24 cellular contexts compared by ENCODE assay signal in genomic region chr1:219907772-219908070, GRCh38. TPM values are rescaled to one million over a fixed set of nuclear protein-coding genes. Genes with fewer than 3 reads are reported as not detected.
"Had no signal": no experiment of that assay in that cellular context is flagged by ENCODE, and none has a peak within 500 bp of the region (broad histone marks: within the 10 kb centered on the region; RNA-seq: fewer than 3 reads in every experiment).

No MANE protein-coding gene starts in this region.

- H3K27me3 ChIP-seq: esophagus muscularis mucosa, gastrocnemius medialis, neutrophil, right lobe of liver, tibial artery, upper lobe of left lung, vagina had no signal

- FAIRE-seq: kidney had no signal

- H3K4me1 Mint-ChIP-seq: naive B cell, nephron progenitor cell had no signal

- H3K27ac ChIP-seq: epithelial cell of prostate, esophagus muscularis mucosa, gastrocnemius medialis, neutrophil, psoas muscle, right lobe of liver, spleen, tibial artery, upper lobe of left lung, vagina had no signal

- DNase-seq: effector memory CD8-positive, alpha-beta T cell; gastrocnemius medialis; kidney; left cardiac atrium; mesendoderm; naive B cell; nephron progenitor cell; psoas muscle; retina; right lobe of liver; spleen; stimulated activated CD4-positive, alpha-beta T cell treated with anti-CD3 and anti-CD28 coated beads, Interleukin-15, amount 100 ng/mL, for 24 hours; stimulated activated CD4-positive, alpha-beta T cell treated with anti-CD3 and anti-CD28 coated beads, Interleukin-1b, Interleukin-23, amount 100 ng/mL, for 48 hours; stimulated activated CD4-positive, alpha-beta T cell treated with anti-CD3 and anti-CD28 coated beads, Interleukin-4, amount 100 ng/mL, for 24 hours; tibial artery; upper lobe of left lung had no signal

- H3K9me3 Mint-ChIP-seq: effector memory CD8-positive, alpha-beta T cell; naive B cell; nephron progenitor cell; stimulated activated memory B cell treated with anti-CD40 and anti-IgM and Interleukin-4, amounts not matched to agents 10 μg/mL and 1 μg/mL and 100 μg/mL, for 72 hours; stimulated activated naive CD8-positive, alpha-beta T cell treated with anti-CD3 and anti-CD28 coated beads, Interleukin-15, Interleukin-2, amounts not matched to agents 100 ng/mL and 50 ng/mL, for 24 hours had no signal

- H3K36me3 Mint-ChIP-seq: naive B cell; stimulated activated memory B cell treated with anti-CD40 and anti-IgM and Interleukin-4, amounts not matched to agents 10 μg/mL and 1 μg/mL and 100 μg/mL, for 72 hours had no signal

- H3K36me3 ChIP-seq: esophagus muscularis mucosa, gastrocnemius medialis, neutrophil, spleen, tibial artery, upper lobe of left lung, vagina had no signal

- H3K4me3 ChIP-seq: esophagus muscularis mucosa, gastrocnemius medialis, psoas muscle, right lobe of liver, spleen, tibial artery, upper lobe of left lung, vagina had no signal

- H3K4me3 Mint-ChIP-seq: effector memory CD8-positive, alpha-beta T cell; naive B cell; nephron progenitor cell; stimulated activated memory B cell treated with anti-CD40 and anti-IgM and Interleukin-4, amounts not matched to agents 10 μg/mL and 1 μg/mL and 100 μg/mL, for 72 hours; stimulated activated naive CD8-positive, alpha-beta T cell treated with anti-CD3 and anti-CD28 coated beads, Interleukin-15, Interleukin-2, amounts not matched to agents 100 ng/mL and 50 ng/mL, for 24 hours had no signal

- H3K27ac Mint-ChIP-seq: effector memory CD8-positive, alpha-beta T cell; stimulated activated memory B cell treated with anti-CD40 and anti-IgM and Interleukin-4, amounts not matched to agents 10 μg/mL and 1 μg/mL and 100 μg/mL, for 72 hours; stimulated activated naive CD8-positive, alpha-beta T cell treated with anti-CD3 and anti-CD28 coated beads, Interleukin-15, Interleukin-2, amounts not matched to agents 100 ng/mL and 50 ng/mL, for 24 hours had no signal

- H3K9me3 ChIP-seq: esophagus muscularis mucosa, gastrocnemius medialis, neutrophil, psoas muscle, right lobe of liver, spleen, tibial artery, upper lobe of left lung, vagina had no signal

- ATAC-seq: effector memory CD8-positive, alpha-beta T cell; gastrocnemius medialis; left cardiac atrium; psoas muscle; stimulated activated memory B cell treated with anti-CD40 and anti-IgM and Interleukin-4, amounts not matched to agents 10 μg/mL and 1 μg/mL and 100 μg/mL, for 72 hours had no signal

- H3K4me1 ChIP-seq: esophagus muscularis mucosa, gastrocnemius medialis, psoas muscle, spleen, tibial artery, upper lobe of left lung, vagina had no signal

RNA-seq across cellular contexts. Expression of gene SLC30A10, which starts 20.6 kb away (rescaled TPM):
- total RNA-seq: esophagus muscularis mucosa, fibroblast of villous mesenchyme, gastrocnemius medialis, kidney, left cardiac atrium, lung microvascular endothelial cell, psoas muscle, spleen, upper lobe of left lung had no signal
- polyA plus RNA-seq: psoas muscle had no signal
